3 cellular contexts compared by ENCODE assay signal in genomic region chr18:10099539-10100140, GRCh38.
A peak's percentile ranks its signal among the peaks of the same experiment; 100 is the strongest.
TF ChIP-seq lines count a peak whose summit lies in the region.

No MANE protein-coding gene starts in this region.

TF ChIP-seq in IMR-90, 13 proteins besides CTCF, POLR2A, EP300 and RAD21:
- TF ChIP-seq RCOR1 (IDR thresholded peaks at IDR 0.05; ENCODE audit: insufficient replicate concordance, low read length): no peak
- no peak for TF ChIP-seq CHD1 (IDR thresholded peaks at IDR 0.05; ENCODE audit: low read depth, low read length)
- TF ChIP-seq NFE2L2 (IDR thresholded peaks at IDR 0.05; ENCODE audit: low read depth, low read length): no peak
- TF ChIP-seq RFX5 (IDR thresholded peaks at IDR 0.05; ENCODE audit: low read depth, low read length): no peak
- 0 out of 2 replicates have a peak, but pooled peaks have one; percentile 14 for TF ChIP-seq CEBPB (IDR thresholded peaks at IDR 0.05; ENCODE audit: low read depth, low read length)
- TF ChIP-seq MAZ (IDR thresholded peaks at IDR 0.05; ENCODE audit: borderline replicate concordance, low read depth, low read length): no peak
- TF ChIP-seq ELK1 (IDR thresholded peaks at IDR 0.05; ENCODE audit: borderline replicate concordance, low read depth, low read length): no peak

TF ChIP-seq in H1, 55 proteins besides CTCF, POLR2A, EP300 and RAD21 (continues in another document):
- TF ChIP-seq SUZ12 (IDR thresholded peaks at IDR 0.05; ENCODE audit: low read length): no peak
- TF ChIP-seq CHD7 (IDR thresholded peaks at IDR 0.05; ENCODE audit: insufficient replicate concordance, low read length): no peak
- TF ChIP-seq SRF (IDR thresholded peaks at IDR 0.05; ENCODE audit: low read depth, low read length): no peak
- no peak for TF ChIP-seq TAF7 (optimal IDR thresholded peaks at IDR 0.05; ENCODE audit: borderline replicate concordance, low read depth, low read length)
- no peak for TF ChIP-seq RBBP5 (IDR thresholded peaks at IDR 0.05; ENCODE audit: borderline replicate concordance, low read depth, low read length)
- no peak for TF ChIP-seq ATF2 (IDR thresholded peaks at IDR 0.05; ENCODE audit: low read length)
- TF ChIP-seq JUN (IDR thresholded peaks at IDR 0.05; ENCODE audit: low read depth, low read length): no peak
- TF ChIP-seq TBP (IDR thresholded peaks at IDR 0.05; ENCODE audit: low read depth, low read length): no peak
- TF ChIP-seq MAX (IDR thresholded peaks at IDR 0.05): no peak
- TF ChIP-seq SIN3A (conservative IDR thresholded peaks at IDR 0.05 in 1 of 2, IDR thresholded peaks at IDR 0.05 in 1 of 2; ENCODE audit: low read depth in 1 of 2, low read length in 2 of 2): no peak
- no peak for TF ChIP-seq CHD1 (IDR thresholded peaks at IDR 0.05; ENCODE audit: low read depth, low read length)
- TF ChIP-seq EGR1 (IDR thresholded peaks at IDR 0.05; ENCODE audit: borderline replicate concordance, low read depth, low read length): no peak
- TF ChIP-seq EZH2 (IDR thresholded peaks at IDR 0.05; ENCODE audit: low read depth, low read length, severe bottlenecking): no peak

TF ChIP-seq in SK-N-SH treated with all-trans-retinoic acid at 6 μM for 48 hours, 23 proteins besides CTCF, POLR2A, EP300 and RAD21:
- TF ChIP-seq TOX (CRISPR knock-in tag; IDR thresholded peaks at IDR 0.05; ENCODE audit: borderline replicate concordance): no peak
- TF ChIP-seq ZFP30 (CRISPR knock-in tag; IDR thresholded peaks at IDR 0.05): no peak
- no peak for TF ChIP-seq GLIS3 (CRISPR knock-in tag; IDR thresholded peaks at IDR 0.05)
- TF ChIP-seq ZNF565 (CRISPR knock-in tag; conservative IDR thresholded peaks at IDR 0.05; ENCODE audit: low read depth): no peak
- TF ChIP-seq POU6F1 (CRISPR knock-in tag; IDR thresholded peaks at IDR 0.05; ENCODE audit: borderline replicate concordance, low read depth): no peak
- TF ChIP-seq CREB5 (CRISPR knock-in tag; IDR thresholded peaks at IDR 0.05; ENCODE audit: low read depth): no peak
- TF ChIP-seq ARNTL (CRISPR knock-in tag; IDR thresholded peaks at IDR 0.05; ENCODE audit: borderline replicate concordance, low read depth): no peak
- no peak for TF ChIP-seq CSRNP3 (CRISPR knock-in tag; IDR thresholded peaks at IDR 0.05)
- no peak for TF ChIP-seq PATZ1 (CRISPR knock-in tag; IDR thresholded peaks at IDR 0.05; ENCODE audit: borderline replicate concordance)
- TF ChIP-seq ZFP3 (CRISPR knock-in tag; IDR thresholded peaks at IDR 0.05): no peak
- no peak for TF ChIP-seq ZNF70 (CRISPR knock-in tag; IDR thresholded peaks at IDR 0.05)
TF ChIP-seq in SK-N-SH treated with all-trans-retinoic acid at 6 μM for 48 hours: peak in this region for 0.
